ENCODE assay signal across 19 cellular contexts in the genomic region with DNA sequence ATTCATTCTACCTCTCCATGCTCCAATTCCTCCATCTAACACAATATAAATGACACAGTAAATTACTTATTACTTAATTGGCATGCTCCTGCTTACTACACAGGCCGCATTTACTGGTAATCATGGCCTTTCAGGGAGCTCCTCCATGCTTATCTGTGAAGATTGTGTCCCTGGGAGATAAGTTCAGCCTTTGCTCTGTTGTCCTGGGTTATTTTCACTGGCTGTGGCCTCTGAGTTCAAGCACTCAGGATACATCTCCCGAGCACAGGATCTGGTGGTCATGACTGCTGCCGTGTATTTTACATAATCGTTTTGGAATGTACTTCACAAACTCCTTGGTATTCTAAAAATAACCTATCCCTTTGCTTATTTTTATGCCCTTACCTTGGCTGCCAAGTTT.
A peak's percentile ranks its signal among the peaks of the same experiment; 100 is the strongest.
DNase-seq lines count a peak whose midpoint lies in the region; ATAC-seq and TF ChIP-seq lines count a peak whose summit lies in the region.
"Had no signal": no experiment of that assay in that cellular context is flagged by ENCODE, and none has a peak within 500 bp of the region (broad histone marks: within the 10 kb centered on the region; RNA-seq: fewer than 3 reads in every experiment).

No MANE protein-coding gene starts in this region.

- no peaks in the 10 kb centered on the region for H3K27me3 ChIP-seq in BE2C
- H3K27me3 ChIP-seq in ascending aorta: no peaks in the 10 kb centered on the region
- no peaks in the 10 kb centered on the region for H3K27me3 ChIP-seq in skeletal muscle tissue (ENCODE audit: control insufficient read depth in 3 of 3, insufficient read depth in 3 of 3, low read length in 3 of 3)
- H3K27me3 ChIP-seq: neutrophil had no signal

- H3K9ac ChIP-seq in skeletal muscle tissue (ENCODE audit: low read depth in 1 of 3, low read length in 3 of 3): peak overlapping the region in 1 of 3 donors; percentile 67

- peaks cover 10% of the 10 kb centered on the region for H3K27me3 Mint-ChIP-seq in activated T-helper 1 cell treated with anti-CD3 and anti-CD28 coated beads, Interleukin-12 subunit alpha, Interleukin-12 subunit beta, Interleukin-2, Interleukin-4 antibody, amounts not matched to agents 30 ng/mL and 10 ng/mL and 1 ng/mL, durations not matched to agents 14 hours and 24 hours and 36 hours (ENCODE audit: insufficient read depth)

- no peak for TF ChIP-seq CTCF in BE2C (IDR thresholded peaks at IDR 0.05; ENCODE audit: low read depth, low read length)
- no peak for TF ChIP-seq CTCF in ascending aorta (IDR thresholded peaks at IDR 0.05)

- H3K4me1 Mint-ChIP-seq in activated T-helper 1 cell treated with anti-CD3 and anti-CD28 coated beads, Interleukin-12 subunit alpha, Interleukin-12 subunit beta, Interleukin-2, Interleukin-4 antibody, amounts not matched to agents 30 ng/mL and 10 ng/mL and 1 ng/mL, durations not matched to agents 14 hours and 24 hours and 36 hours (ENCODE audit: low read depth): no peaks in the 10 kb centered on the region
- H3K4me1 Mint-ChIP-seq: activated CD4-positive, alpha-beta T cell treated with anti-CD3 and anti-CD28 coated beads, Interleukin-2, amount 10 ng/mL, durations not matched to agents 24 days and 14 days had no signal

- peaks cover 49% of the 10 kb centered on the region for H3K4me1 ChIP-seq in BE2C
- peaks cover 0 to 5% of the 10 kb centered on the region in 2 donors for H3K4me1 ChIP-seq in ascending aorta
- H3K4me1 ChIP-seq in skeletal muscle tissue (ENCODE audit: control insufficient read depth in 3 of 3, insufficient read depth in 3 of 3, low read length in 3 of 3): peaks cover 9 to 19% (median 16%) of the 10 kb centered on the region in 3 donors

- intact Hi-C loops in ascending aorta (cut with DNase I): no loop called here
- intact Hi-C loops in activated T-helper 1 cell treated with anti-CD3 and anti-CD28 coated beads, Interleukin-12 subunit alpha, Interleukin-12 subunit beta, Interleukin-2, Interleukin-4 antibody, amounts not matched to agents 30 ng/mL and 10 ng/mL and 1 ng/mL, durations not matched to agents 14 hours and 24 hours and 36 hours (cut with micrococcal nuclease): no loop called here

- DNase-seq in BE2C: peak; percentile 39
- DNase-seq in ascending aorta (ENCODE audit: low spot score in 2 of 2): peak in 1 of 2 donors; percentile 72
- DNase-seq in kidney glomerular epithelial cell (lab: John Stamatoyannopoulos, UW): peak; percentile 14
- DNase-seq in activated T-helper 1 cell treated with anti-CD3 and anti-CD28 coated beads, Interleukin-12 subunit alpha, Interleukin-12 subunit beta, Interleukin-2, Interleukin-4 antibody, amounts not matched to agents 30 ng/mL and 10 ng/mL and 1 ng/mL, durations not matched to agents 14 hours and 24 hours and 36 hours (ENCODE audit: low spot score): no peak
- no peak for DNase-seq in NCI-H146 treated with DMSO at 0.1 percent for 48 hours (lab: John Stamatoyannopoulos, UW; ENCODE audit: unreplicated experiment)
- DNase-seq: activated CD4-positive, alpha-beta T cell treated with anti-CD3 and anti-CD28 coated beads, Interleukin-2, amount 10 ng/mL, durations not matched to agents 24 days and 14 days; activated CD8-positive, alpha-beta memory T cell treated with anti-CD3 and anti-CD28 coated beads, Interleukin-2, amount 50 U/mL, for 4 hours; activated gamma-delta T cell; hypothalamus; Karpas-422; NCI-H1105; stimulated activated CD4-positive, alpha-beta T cell treated with anti-CD3 and anti-CD28 coated beads, Interleukin-4, amount 100 ng/mL, for 24 hours; substantia nigra had no signal

- H3K27ac ChIP-seq in ascending aorta: peak overlapping the region; percentile 59 to 70
- H3K27ac ChIP-seq in skeletal muscle tissue (ENCODE audit: low read depth, low read length): peak overlapping the region; percentile 89
- H3K27ac ChIP-seq: C4-2B, neutrophil, SK-N-MC had no signal

- no peak overlapping the region for H3K4me3 Mint-ChIP-seq in activated T-helper 1 cell treated with anti-CD3 and anti-CD28 coated beads, Interleukin-12 subunit alpha, Interleukin-12 subunit beta, Interleukin-2, Interleukin-4 antibody, amounts not matched to agents 30 ng/mL and 10 ng/mL and 1 ng/mL, durations not matched to agents 14 hours and 24 hours and 36 hours
- H3K4me3 Mint-ChIP-seq: activated CD4-positive, alpha-beta T cell treated with anti-CD3 and anti-CD28 coated beads, Interleukin-2, amount 10 ng/mL, durations not matched to agents 24 days and 14 days had no signal

- no peaks in the 10 kb centered on the region for H3K9me3 Mint-ChIP-seq in activated T-helper 1 cell treated with anti-CD3 and anti-CD28 coated beads, Interleukin-12 subunit alpha, Interleukin-12 subunit beta, Interleukin-2, Interleukin-4 antibody, amounts not matched to agents 30 ng/mL and 10 ng/mL and 1 ng/mL, durations not matched to agents 14 hours and 24 hours and 36 hours
- H3K9me3 Mint-ChIP-seq: activated CD4-positive, alpha-beta T cell treated with anti-CD3 and anti-CD28 coated beads, Interleukin-2, amount 10 ng/mL, durations not matched to agents 24 days and 14 days had no signal

- H3K36me3 ChIP-seq in BE2C: no peaks in the 10 kb centered on the region
- no peaks in the 10 kb centered on the region for H3K36me3 ChIP-seq in ascending aorta
- H3K36me3 ChIP-seq in skeletal muscle tissue (ENCODE audit: control insufficient read depth in 3 of 3, insufficient read depth in 3 of 3, low read length in 3 of 3): no peaks in the 10 kb centered on the region
- H3K36me3 ChIP-seq: neutrophil had no signal

- H3K9me3 ChIP-seq in BE2C (no peaks in the 10 kb centered on the region; the same call in 1 of the 2 replicates), ascending aorta (no peaks in the 10 kb centered on the region), skeletal muscle tissue (ENCODE audit: control insufficient read depth in 3 of 3, low read length in 3 of 3) (no peaks in the 10 kb centered on the region)
- H3K9me3 ChIP-seq: neutrophil had no signal

- H3K36me3 Mint-ChIP-seq in activated T-helper 1 cell treated with anti-CD3 and anti-CD28 coated beads, Interleukin-12 subunit alpha, Interleukin-12 subunit beta, Interleukin-2, Interleukin-4 antibody, amounts not matched to agents 30 ng/mL and 10 ng/mL and 1 ng/mL, durations not matched to agents 14 hours and 24 hours and 36 hours (ENCODE audit: low read depth): no peaks in the 10 kb centered on the region

- H3K27ac Mint-ChIP-seq in activated T-helper 1 cell treated with anti-CD3 and anti-CD28 coated beads, Interleukin-12 subunit alpha, Interleukin-12 subunit beta, Interleukin-2, Interleukin-4 antibody, amounts not matched to agents 30 ng/mL and 10 ng/mL and 1 ng/mL, durations not matched to agents 14 hours and 24 hours and 36 hours: no peak overlapping the region
- H3K27ac Mint-ChIP-seq: activated CD4-positive, alpha-beta T cell treated with anti-CD3 and anti-CD28 coated beads, Interleukin-2, amount 10 ng/mL, durations not matched to agents 24 days and 14 days had no signal

- H3K4me3 ChIP-seq in BE2C (ENCODE audit: low read depth, low read length) (no peak overlapping the region), ascending aorta (no peak overlapping the region), skeletal muscle tissue (ENCODE audit: low read length in 3 of 3) (peak overlapping the region in 1 of 3 donors; percentile 30)
- H3K4me3 ChIP-seq: SK-N-MC had no signal

- ATAC-seq in GM21528 (IDR thresholded peaks at IDR 0.05; ENCODE audit: low FRiP score, unreplicated experiment): no peak
- ATAC-seq in HG03045 (IDR thresholded peaks at IDR 0.05; ENCODE audit: unreplicated experiment): no peak

Comparison
In these comparisons a context has a peak if more than half of its experiments do, and no peak if none do; other contexts are left out.
1. DNase-seq: peak in BE2C (single experiment) and kidney glomerular epithelial cell (single experiment); none in activated T-helper 1 cell treated with anti-CD3 and anti-CD28 coated beads, Interleukin-12 subunit alpha, Interleukin-12 subunit beta, Interleukin-2, Interleukin-4 antibody, amounts not matched to agents 30 ng/mL and 10 ng/mL and 1 ng/mL, durations not matched to agents 14 hours and 24 hours and 36 hours (single experiment) and NCI-H146 treated with DMSO at 0.1 percent for 48 hours (single experiment).